8 cellular contexts compared by ENCODE assay signal in genomic region chr15:34588046-34588674, GRCh38. TPM values are rescaled to one million over a fixed set of nuclear protein-coding genes. Genes with fewer than 3 reads are reported as not detected.
A peak's percentile ranks its signal among the peaks of the same experiment; 100 is the strongest.
DNase-seq lines count a peak whose midpoint lies in the region; ATAC-seq, FAIRE-seq and TF ChIP-seq lines count a peak whose summit lies in the region.

No MANE protein-coding gene starts in this region.

- FAIRE-seq in GM18507 (lab: Jason Lieb, UNC): peak; percentile 82

- H4K20me1 ChIP-seq in PC-3 (ENCODE audit: low read length) (no peaks in the 10 kb centered on the region), neural progenitor cell (ENCODE audit: low read depth) (no peaks in the 10 kb centered on the region)

- H3K79me2 ChIP-seq in PC-3 (ENCODE audit: low read length) (peaks cover 14% of the 10 kb centered on the region), neural progenitor cell (ENCODE audit: low read depth) (no peaks in the 10 kb centered on the region)

- H2AFZ ChIP-seq in PC-3 (ENCODE audit: low read length) (peak overlapping the region; percentile 80), neural progenitor cell (replicated peaks) (peak overlapping the region; percentile 74)

- no peaks in the 10 kb centered on the region for H3K9me3 Mint-ChIP-seq in activated T-helper 1 cell treated with anti-CD3 and anti-CD28 coated beads, Interleukin-12 subunit alpha, Interleukin-12 subunit beta, Interleukin-2, Interleukin-4 antibody, amounts not matched to agents 30 ng/mL and 10 ng/mL and 1 ng/mL, durations not matched to agents 14 hours and 24 hours and 36 hours
- H3K9me3 Mint-ChIP-seq in neural progenitor cell: no peaks in the 10 kb centered on the region

- H3K27me3 Mint-ChIP-seq in activated T-helper 1 cell treated with anti-CD3 and anti-CD28 coated beads, Interleukin-12 subunit alpha, Interleukin-12 subunit beta, Interleukin-2, Interleukin-4 antibody, amounts not matched to agents 30 ng/mL and 10 ng/mL and 1 ng/mL, durations not matched to agents 14 hours and 24 hours and 36 hours (ENCODE audit: insufficient read depth): peaks cover 31% of the 10 kb centered on the region
- H3K27me3 Mint-ChIP-seq in neural progenitor cell (ENCODE audit: insufficient read depth, low read depth): peaks cover 2% of the 10 kb centered on the region

- peak; percentile 64 for ATAC-seq in PC-3
- peak; percentile 89 to 90 for ATAC-seq in upper lobe of left lung (ENCODE audit: low FRiP score in 2 of 2)

- H3K9me3 ChIP-seq in HUES64 (ENCODE audit: insufficient read depth, low read depth, low read length) (no peaks in the 10 kb centered on the region), PC-3 (ENCODE audit: low read length) (no peaks in the 10 kb centered on the region), neural progenitor cell (ENCODE audit: low read depth) (no peaks in the 10 kb centered on the region), upper lobe of left lung (no peaks in the 10 kb centered on the region)

- H3F3A ChIP-seq in PC-3 (ENCODE audit: low read length, unreplicated experiment): no peaks in the 10 kb centered on the region
- H3F3A ChIP-seq in neural progenitor cell (ENCODE audit: low read depth): no peaks in the 10 kb centered on the region

- POLR2A ChIA-PET in PC-3 (lab: Charles Lee; ENCODE audit: unreplicated experiment): no interaction called here

- no peaks in the 10 kb centered on the region for H3K36me3 ChIP-seq in HUES64 (ENCODE audit: insufficient read depth, low read length)
- H3K36me3 ChIP-seq in PC-3 (ENCODE audit: low read depth, low read length): no peaks in the 10 kb centered on the region
- H3K36me3 ChIP-seq in neural progenitor cell: no peaks in the 10 kb centered on the region
- H3K36me3 ChIP-seq in upper lobe of left lung: no peaks in the 10 kb centered on the region

- DNase-seq in AG09309 (ENCODE audit: low read depth): peak; percentile 60
- DNase-seq in GM18507 (ENCODE audit: extremely low spot score, insufficient read length, low read depth): no peak
- DNase-seq in PC-3: peak; percentile 80
- DNase-seq in activated T-helper 1 cell treated with anti-CD3 and anti-CD28 coated beads, Interleukin-12 subunit alpha, Interleukin-12 subunit beta, Interleukin-2, Interleukin-4 antibody, amounts not matched to agents 30 ng/mL and 10 ng/mL and 1 ng/mL, durations not matched to agents 14 hours and 24 hours and 36 hours (ENCODE audit: low spot score): peak; percentile 48
- DNase-seq in fibroblast of mammary gland (ENCODE audit: low read depth): peak; percentile 90
- DNase-seq in neural progenitor cell (ENCODE audit: low spot score): peak; percentile 75
- peak in 1 of 2 donors; percentile 59 for DNase-seq in upper lobe of left lung

- H3K9ac ChIP-seq in HUES64 (ENCODE audit: low read depth, low read length) (no peak overlapping the region), PC-3 (ENCODE audit: low read length) (peak overlapping the region; percentile 19; the same call in 1 of the 2 replicates), neural progenitor cell (no peak overlapping the region)

- no peak for TF ChIP-seq EP300 in upper lobe of left lung (IDR thresholded peaks at IDR 0.05)

- 0 out of 2 replicates have a peak, but pooled peaks cover 5% of the 10 kb centered on the region for H3K4me1 ChIP-seq in HUES64 (ENCODE audit: insufficient read depth, low read length)
- H3K4me1 ChIP-seq in PC-3 (ENCODE audit: insufficient read depth, low read length): peaks cover 6% of the 10 kb centered on the region; the same call in 1 of the 2 replicates
- H3K4me1 ChIP-seq in neural progenitor cell: no peaks in the 10 kb centered on the region
- peaks cover 7 to 11% (median 8%) of the 10 kb centered on the region in 4 donors for H3K4me1 ChIP-seq in upper lobe of left lung

- intact Hi-C loops in PC-3 (cut with micrococcal nuclease): loop anchor here (1.0 kb wide), 3 partner anchors 372 to 526 kb away; no protein-coding TSS in a partner anchor
- intact Hi-C loops in activated T-helper 1 cell treated with anti-CD3 and anti-CD28 coated beads, Interleukin-12 subunit alpha, Interleukin-12 subunit beta, Interleukin-2, Interleukin-4 antibody, amounts not matched to agents 30 ng/mL and 10 ng/mL and 1 ng/mL, durations not matched to agents 14 hours and 24 hours and 36 hours (cut with micrococcal nuclease): loop anchor here (10.0 kb wide), 1 partner anchor 523 kb away; no protein-coding TSS in a partner anchor

- H3K27ac ChIP-seq in HUES64 (ENCODE audit: low read depth, low read length) (no peak overlapping the region), PC-3 (ENCODE audit: low read length) (no peak overlapping the region), neural progenitor cell (no peak overlapping the region), upper lobe of left lung (no peak overlapping the region)

- H3K4me3 ChIP-seq in AG09309 (ENCODE audit: control insufficient read depth, low read depth, low read length): peak overlapping the region; percentile 19
- H3K4me3 ChIP-seq in HUES64 (ENCODE audit: low read length): peak overlapping the region; percentile 37
- H3K4me3 ChIP-seq in PC-3 (ENCODE audit: low read length): peak overlapping the region; percentile 58
- H3K4me3 ChIP-seq in fibroblast of mammary gland (ENCODE audit: control insufficient read depth, low read depth, low read length): peak overlapping the region; percentile 43
- H3K4me3 ChIP-seq in neural progenitor cell: peak overlapping the region; percentile 33
- H3K4me3 ChIP-seq in upper lobe of left lung: peak overlapping the region in 2 of 4 donors; percentile 25 to 32

- WGBS in HUES64: 32% methylated on average over 9 of the region's 10 CpGs
- 12 to 14% methylated on average over 10 of the region's 10 CpGs for WGBS in upper lobe of left lung, 2 donors

- H3K36me3 Mint-ChIP-seq in activated T-helper 1 cell treated with anti-CD3 and anti-CD28 coated beads, Interleukin-12 subunit alpha, Interleukin-12 subunit beta, Interleukin-2, Interleukin-4 antibody, amounts not matched to agents 30 ng/mL and 10 ng/mL and 1 ng/mL, durations not matched to agents 14 hours and 24 hours and 36 hours (ENCODE audit: low read depth): peaks cover 2% of the 10 kb centered on the region
- H3K36me3 Mint-ChIP-seq in neural progenitor cell: no peaks in the 10 kb centered on the region

- TF ChIP-seq CTCF in AG09309 (IDR thresholded peaks at IDR 0.05; ENCODE audit: control insufficient read depth, insufficient read depth, low read depth, low read length, missing control alignments): peak; percentile 74
- peak; percentile 91 for TF ChIP-seq CTCF in PC-3 (conservative IDR thresholded peaks at IDR 0.05; ENCODE audit: low read depth, low read length)
- TF ChIP-seq CTCF in fibroblast of mammary gland (conservative IDR thresholded peaks at IDR 0.05; ENCODE audit: control insufficient read depth, insufficient read depth, low read depth, low read length): peak; percentile 82
- TF ChIP-seq CTCF in neural progenitor cell (IDR thresholded peaks at IDR 0.05): peak; percentile 81
- TF ChIP-seq CTCF in upper lobe of left lung (IDR thresholded peaks at IDR 0.05): peak; percentile 62 to 84 (median 77)

- peaks cover 19% of the 10 kb centered on the region for H3K4me1 Mint-ChIP-seq in activated T-helper 1 cell treated with anti-CD3 and anti-CD28 coated beads, Interleukin-12 subunit alpha, Interleukin-12 subunit beta, Interleukin-2, Interleukin-4 antibody, amounts not matched to agents 30 ng/mL and 10 ng/mL and 1 ng/mL, durations not matched to agents 14 hours and 24 hours and 36 hours (ENCODE audit: low read depth)
- H3K4me1 Mint-ChIP-seq in neural progenitor cell: peaks cover 11% of the 10 kb centered on the region

- no peaks in the 10 kb centered on the region for H3K9me2 ChIP-seq in PC-3 (replicated peaks; ENCODE audit: low read length)

- CTCF ChIA-PET in PC-3 (lab: Charles Lee): interaction anchor here (0.5 to 1.4 kb wide), 5 partner anchors 11 to 480 kb away, joined by 3 to 8 read pairs (median 4); no protein-coding TSS in a partner anchor

- TF ChIP-seq POLR2A in upper lobe of left lung (IDR thresholded peaks at IDR 0.05): peak in 3 of 4 donors; percentile 17 to 29 (median 27)

- peak overlapping the region; percentile 52 for H3K27ac Mint-ChIP-seq in activated T-helper 1 cell treated with anti-CD3 and anti-CD28 coated beads, Interleukin-12 subunit alpha, Interleukin-12 subunit beta, Interleukin-2, Interleukin-4 antibody, amounts not matched to agents 30 ng/mL and 10 ng/mL and 1 ng/mL, durations not matched to agents 14 hours and 24 hours and 36 hours
- H3K27ac Mint-ChIP-seq in neural progenitor cell: no peak overlapping the region

- BruUV-seq in PC-3 (replicated peaks; lab: Mats Ljungman, UMichigan): TSS peak; percentile 96

- H3K4me2 ChIP-seq in PC-3 (ENCODE audit: low read length) (peak overlapping the region; percentile 77), neural progenitor cell (peak overlapping the region; percentile 58)

- H3K27me3 ChIP-seq in HUES64 (ENCODE audit: insufficient read depth, low read length): peaks cover 17% of the 10 kb centered on the region
- H3K27me3 ChIP-seq in PC-3 (ENCODE audit: low read length): no peaks in the 10 kb centered on the region
- peaks cover 16% of the 10 kb centered on the region for H3K27me3 ChIP-seq in neural progenitor cell
- H3K27me3 ChIP-seq in upper lobe of left lung: no peaks in the 10 kb centered on the region

- peak overlapping the region; percentile 83 for H3K4me3 Mint-ChIP-seq in activated T-helper 1 cell treated with anti-CD3 and anti-CD28 coated beads, Interleukin-12 subunit alpha, Interleukin-12 subunit beta, Interleukin-2, Interleukin-4 antibody, amounts not matched to agents 30 ng/mL and 10 ng/mL and 1 ng/mL, durations not matched to agents 14 hours and 24 hours and 36 hours
- H3K4me3 Mint-ChIP-seq in neural progenitor cell: peak overlapping the region; percentile 8

RNA-seq across cellular contexts. Expression of gene GOLGA8B, which starts 4.7 kb away (rescaled TPM):
- polyA plus RNA-seq in HUES64 (2013, experiment 1 of 2): 21.0 TPM
- polyA plus RNA-seq in HUES64 (2013, experiment 2 of 2): 24.7 TPM
- total RNA-seq in PC-3 (2014; rRNA removed) (50.0 and 51.0 TPM in 2 replicates), neural progenitor cell (ENCODE audit: low replicate concordance) (83.1 and 85.4 TPM in 2 replicates), upper lobe of left lung (100 to 1,000 TPM in 3 of 6 donors, 10 to 100 TPM in 3; 29.8 to 788 (median 115) TPM)
- 228 and 239 TPM in 2 replicates for total RNA-seq in activated T-helper 1 cell treated with anti-CD3 and anti-CD28 coated beads, Interleukin-12 subunit alpha, Interleukin-12 subunit beta, Interleukin-2, Interleukin-4 antibody, amounts not matched to agents 30 ng/mL and 10 ng/mL and 1 ng/mL, durations not matched to agents 14 hours and 24 hours and 36 hours
